Comparison of ENCODE assay signal across 8 cellular contexts in the genomic region with DNA sequence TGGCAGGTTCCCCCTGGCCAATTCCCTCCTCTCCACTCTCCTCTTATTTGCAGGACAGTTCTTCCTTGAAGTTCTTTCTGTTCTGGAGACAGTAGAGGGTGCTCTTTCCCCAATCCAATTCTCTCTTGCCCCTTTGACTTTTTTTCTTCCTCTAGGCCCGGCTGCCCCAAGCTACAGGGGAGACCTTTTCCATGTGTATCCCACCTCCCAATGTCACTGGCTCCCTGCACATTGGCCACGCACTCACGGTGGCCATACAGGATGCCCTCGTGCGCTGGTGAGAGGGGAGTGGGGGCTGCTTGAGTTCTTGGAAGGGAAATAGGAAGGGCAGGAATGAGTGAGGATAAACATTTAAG. TPM values are rescaled to one million over a fixed set of nuclear protein-coding genes. Genes with fewer than 3 reads are reported as not detected.
DNase-seq lines count a peak whose midpoint lies in the region; ATAC-seq and TF ChIP-seq lines count a peak whose summit lies in the region.

No MANE protein-coding gene starts in this region.

- ATAC-seq in HG03565 (IDR thresholded peaks at IDR 0.05; ENCODE audit: unreplicated experiment) = no peak

- H3K36me3 ChIP-seq in OCI-LY1 (ENCODE audit: insufficient read depth, low read length) = peaks cover 51% of the 10 kb centered on the region
- no peaks in the 10 kb centered on the region for H3K36me3 ChIP-seq in smooth muscle cell (ENCODE audit: low read depth)

- H3K27me3 Mint-ChIP-seq in brain = peaks cover 3% of the 10 kb centered on the region

- TF ChIP-seq CTCF in OCI-LY1 (IDR thresholded peaks at IDR 0.05; ENCODE audit: low read length) (peak; percentile 65), brain (conservative IDR thresholded peaks at IDR 0.05) (peak; percentile 77 to 82), smooth muscle cell (IDR thresholded peaks at IDR 0.05; ENCODE audit: borderline replicate concordance, insufficient read depth, poor library complexity, severe bottlenecking) (peak; percentile 50)

- peaks cover 50% of the 10 kb centered on the region for H3K4me1 Mint-ChIP-seq in brain

- H3K36me3 Mint-ChIP-seq in brain = peaks cover 54% of the 10 kb centered on the region

- H3K9me3 Mint-ChIP-seq in brain = no peaks in the 10 kb centered on the region

- H3K79me2 ChIP-seq in OCI-LY1 (ENCODE audit: insufficient read depth, low read length) (no peaks in the 10 kb centered on the region), smooth muscle cell (ENCODE audit: low read depth) (no peaks in the 10 kb centered on the region)

- H3K27ac ChIP-seq in OCI-LY1 (ENCODE audit: low read depth, low read length, poor library complexity, severe bottlenecking) (no peak overlapping the region), smooth muscle cell (ENCODE audit: low read depth) (no peak overlapping the region)

- H3K9me2 ChIP-seq in OCI-LY1 (ENCODE audit: low read depth, low read length) = no peaks in the 10 kb centered on the region

- H2AFZ ChIP-seq in OCI-LY1 (ENCODE audit: low read length) = no peak overlapping the region
- no peak overlapping the region for H2AFZ ChIP-seq in smooth muscle cell (ENCODE audit: low read depth)

- peak overlapping the region; percentile 83 for H3K9ac ChIP-seq in OCI-LY1 (ENCODE audit: low read length)
- no peak overlapping the region for H3K9ac ChIP-seq in smooth muscle cell (ENCODE audit: low read depth)

- H3K4me1 ChIP-seq in OCI-LY1 (ENCODE audit: insufficient read depth, low read length, severe bottlenecking) = peaks cover 23% of the 10 kb centered on the region
- peaks cover 12% of the 10 kb centered on the region for H3K4me1 ChIP-seq in smooth muscle cell (ENCODE audit: low read depth)

- H3K27ac Mint-ChIP-seq in brain = peak overlapping the region; percentile 85 to 97 (median 97)

- 34% methylated on average over 5 of the region's 5 CpGs for WGBS in smooth muscle cell (ENCODE audit: low lambda C conversion rate)

- H3F3A ChIP-seq in OCI-LY1 (ENCODE audit: insufficient read depth, low read length) (no peaks in the 10 kb centered on the region), smooth muscle cell (ENCODE audit: low read depth) (peaks cover 9% of the 10 kb centered on the region)

- H3K4me3 Mint-ChIP-seq in brain = peak overlapping the region; percentile 88 to 96 (median 95)

- peak; percentile 67 for DNase-seq in DMS 273 (lab: John Stamatoyannopoulos, UW; ENCODE audit: unreplicated experiment)
- DNase-seq in HPDE6-E6E7 (ENCODE audit: extremely low spot score) = peak; percentile 72
- peak; percentile 88 for DNase-seq in iPS-NIHi7 (ENCODE audit: extremely low spot score)
- DNase-seq in smooth muscle cell (lab: John Stamatoyannopoulos, UW; ENCODE audit: unreplicated experiment) = no peak
- DNase-seq in activated gamma-delta T cell treated with Interleukin-2 at 50 U/mL for 16 hours = no peak

- H3K4me3 ChIP-seq in OCI-LY1 (ENCODE audit: low read depth, low read length, poor library complexity, severe bottlenecking) (peak overlapping the region; percentile 87), smooth muscle cell (no peak overlapping the region)

- no peaks in the 10 kb centered on the region for H3K27me3 ChIP-seq in OCI-LY1 (ENCODE audit: insufficient read depth, low read length)
- no peaks in the 10 kb centered on the region for H3K27me3 ChIP-seq in smooth muscle cell (ENCODE audit: low read depth)

- H3K9me3 ChIP-seq in OCI-LY1 (ENCODE audit: low read length) (no peaks in the 10 kb centered on the region), smooth muscle cell (replicated peaks; ENCODE audit: low read depth) (no peaks in the 10 kb centered on the region)

- no peaks in the 10 kb centered on the region for H4K20me1 ChIP-seq in OCI-LY1 (ENCODE audit: insufficient read depth, low read length)
- no peaks in the 10 kb centered on the region for H4K20me1 ChIP-seq in smooth muscle cell (ENCODE audit: low read depth)

- H3K4me2 ChIP-seq in OCI-LY1 (ENCODE audit: low read length) (peak overlapping the region; percentile 95), smooth muscle cell (no peak overlapping the region)

RNA-seq across cellular contexts. Expression of gene VARS2, which starts 1.5 kb away (rescaled TPM):
- polyA plus RNA-seq in brain (ENCODE audit: insufficient read depth, low read depth, low replicate concordance) = 18.0 TPM
- 15.1 and 18.4 TPM in 2 replicates for total RNA-seq in smooth muscle cell
- polyA plus RNA-seq in smooth muscle cell = 15.4 and 19.6 TPM in 2 replicates

RNA-seq across cellular contexts. Expression of gene GTF2H4, which starts 7.6 kb away (rescaled TPM):
- polyA plus RNA-seq in brain (ENCODE audit: insufficient read depth, low read depth, low replicate concordance) (33.0 TPM), smooth muscle cell (7.2 and 9.5 TPM in 2 replicates)
- 15.6 and 24.8 TPM in 2 replicates for total RNA-seq in smooth muscle cell

RNA-seq across cellular contexts. Expression of gene SFTA2, which starts 16.4 kb away (rescaled TPM):
- not detected for polyA plus RNA-seq in brain (ENCODE audit: insufficient read depth, low read depth, low replicate concordance)
- not detected in 2 replicates for total RNA-seq in smooth muscle cell
- polyA plus RNA-seq in smooth muscle cell = not detected in 2 replicates

RNA-seq across cellular contexts. Expression of gene MUCL3, which starts 25.2 kb away (rescaled TPM):
- polyA plus RNA-seq in brain (ENCODE audit: insufficient read depth, low read depth, low replicate concordance) (not detected), smooth muscle cell (not detected in 2 replicates)
- total RNA-seq in smooth muscle cell = 0.31 TPM in 1 of 2 replicates, not detected in the other

RNA-seq across cellular contexts. Expression of gene DDR1, which starts 31.2 kb away (rescaled TPM):
- polyA plus RNA-seq in brain (ENCODE audit: insufficient read depth, low read depth, low replicate concordance) (221 TPM), smooth muscle cell (23.8 and 77.3 TPM in 2 replicates)
- 30.7 and 82.6 TPM in 2 replicates for total RNA-seq in smooth muscle cell

Comparison
In these comparisons a context has a peak if more than half of its experiments do, and no peak if none do; other contexts are left out.
1. DNase-seq: peak in DMS 273 (single experiment), HPDE6-E6E7 (single experiment) and iPS-NIHi7 (single experiment); none in smooth muscle cell (single experiment) and activated gamma-delta T cell treated with Interleukin-2 at 50 U/mL for 16 hours (single experiment).
2. Peak in every context shown above with its lines, with median percentiles within 50 percentile points of each other: CTCF ChIP-seq.